Comparison of ENCODE assay signal across 1 cellular context in genomic region chr2:153478289-153479261, GRCh38.
TF ChIP-seq lines count a peak whose summit lies in the region.

Gene RPRM (minus strand): TSS chr2:153478762. CDS start chr2:153478565, 197 bp downstream.

TF ChIP-seq in HepG2, 621 proteins besides CTCF, POLR2A, EP300 and RAD21 (continued from another document and continues in another):
- TF ChIP-seq PPARG (CRISPR knock-in tag; conservative IDR thresholded peaks at IDR 0.05) (no peak), ZNF543 (CRISPR knock-in tag; IDR thresholded peaks at IDR 0.05) (peak; percentile 79; the same call in 1 of the 2 replicates), TOE1 (CRISPR knock-in tag; IDR thresholded peaks at IDR 0.05) (no peak), TBP (CRISPR knock-in tag; IDR thresholded peaks at IDR 0.05) (no peak), REST (IDR thresholded peaks at IDR 0.05; ENCODE audit: borderline replicate concordance in 1 of 2, low read depth in 1 of 2, low read length in 2 of 2) (no peak), RFX5 (IDR thresholded peaks at IDR 0.05; ENCODE audit: low read depth, low read length) (no peak), CENPBD1 (CRISPR knock-in tag; IDR thresholded peaks at IDR 0.05; ENCODE audit: borderline replicate concordance, low read depth) (no peak), ZNF644 (CRISPR knock-in tag; IDR thresholded peaks at IDR 0.05; ENCODE audit: low read depth) (no peak), ZBTB8A (CRISPR knock-in tag; IDR thresholded peaks at IDR 0.05; ENCODE audit: borderline replicate concordance, low read depth) (no peak), TFDP1 (CRISPR knock-in tag; IDR thresholded peaks at IDR 0.05; ENCODE audit: borderline replicate concordance) (0 out of 2 replicates have a peak, but pooled peaks have one; percentile 42), ZNF333 (CRISPR knock-in tag; IDR thresholded peaks at IDR 0.05; ENCODE audit: borderline replicate concordance) (peak; percentile 92), MIER2 (CRISPR knock-in tag; IDR thresholded peaks at IDR 0.05) (no peak), KLF9 (CRISPR knock-in tag; IDR thresholded peaks at IDR 0.05; ENCODE audit: low read depth) (no peak), SRF (IDR thresholded peaks at IDR 0.05; ENCODE audit: low read depth, low read length) (no peak), CBX5 (CRISPR knock-in tag; IDR thresholded peaks at IDR 0.05; ENCODE audit: borderline replicate concordance) (no peak), HOXD1 (CRISPR knock-in tag; IDR thresholded peaks at IDR 0.05) (0 out of 2 replicates have a peak, but pooled peaks have one; percentile 48), GMEB1 (CRISPR knock-in tag; IDR thresholded peaks at IDR 0.05; ENCODE audit: borderline replicate concordance) (no peak), TERF1 (CRISPR knock-in tag; IDR thresholded peaks at IDR 0.05) (peak; percentile 41; the same call in 1 of the 2 replicates), ZNF205 (CRISPR knock-in tag; IDR thresholded peaks at IDR 0.05) (no peak), SALL2 (CRISPR knock-in tag; IDR thresholded peaks at IDR 0.05) (peak; percentile 72), ZNF251 (CRISPR knock-in tag; IDR thresholded peaks at IDR 0.05) (no peak), ZNF605 (CRISPR knock-in tag; IDR thresholded peaks at IDR 0.05) (no peak), NR0B2 (CRISPR knock-in tag; IDR thresholded peaks at IDR 0.05) (peak; percentile 48; the same call in 1 of the 2 replicates), ZSCAN20 (CRISPR knock-in tag; IDR thresholded peaks at IDR 0.05; ENCODE audit: borderline replicate concordance) (0 out of 2 replicates have a peak, but pooled peaks have one; percentile 28), DDIT3 (CRISPR knock-in tag; IDR thresholded peaks at IDR 0.05) (no peak), ZNF569 (CRISPR knock-in tag; IDR thresholded peaks at IDR 0.05; ENCODE audit: borderline replicate concordance) (no peak), ZNF446 (CRISPR knock-in tag; IDR thresholded peaks at IDR 0.05) (0 out of 2 replicates have a peak, but pooled peaks have one; percentile 26), ZNF619 (CRISPR knock-in tag; IDR thresholded peaks at IDR 0.05) (no peak), HNRNPL (IDR thresholded peaks at IDR 0.05; ENCODE audit: low read depth, low read length) (no peak), TCF12 (IDR thresholded peaks at IDR 0.05) (no peak), TCF12 (CRISPR knock-in tag; IDR thresholded peaks at IDR 0.05) (peak; percentile 86; the same call in 1 of the 2 replicates), ZBTB33 (CRISPR knock-in tag; IDR thresholded peaks at IDR 0.05) (peak; percentile 81), ZNF678 (CRISPR knock-in tag; IDR thresholded peaks at IDR 0.05) (no peak), HOXA3 (CRISPR knock-in tag; IDR thresholded peaks at IDR 0.05) (no peak; the same call in 1 of the 2 replicates), ZNF891 (CRISPR knock-in tag; IDR thresholded peaks at IDR 0.05) (no peak), CREB1 (IDR thresholded peaks at IDR 0.05) (no peak), CREB1 (CRISPR knock-in tag; IDR thresholded peaks at IDR 0.05) (no peak)
- TF ChIP-seq, protein P1, sequence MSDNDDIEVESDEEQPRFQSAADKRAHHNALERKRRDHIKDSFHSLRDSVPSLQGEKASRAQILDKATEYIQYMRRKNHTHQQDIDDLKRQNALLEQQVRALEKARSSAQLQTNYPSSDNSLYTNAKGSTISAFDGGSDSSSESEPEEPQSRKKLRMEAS (IDR thresholded peaks at IDR 0.05) = peak; percentile 56; the same call in 1 of the 2 replicates
- TF ChIP-seq, protein P2, sequence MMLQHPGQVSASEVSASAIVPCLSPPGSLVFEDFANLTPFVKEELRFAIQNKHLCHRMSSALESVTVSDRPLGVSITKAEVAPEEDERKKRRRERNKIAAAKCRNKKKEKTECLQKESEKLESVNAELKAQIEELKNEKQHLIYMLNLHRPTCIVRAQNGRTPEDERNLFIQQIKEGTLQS (CRISPR knock-in tag; IDR thresholded peaks at IDR 0.05) = no peak
- TF ChIP-seq, protein P3, sequence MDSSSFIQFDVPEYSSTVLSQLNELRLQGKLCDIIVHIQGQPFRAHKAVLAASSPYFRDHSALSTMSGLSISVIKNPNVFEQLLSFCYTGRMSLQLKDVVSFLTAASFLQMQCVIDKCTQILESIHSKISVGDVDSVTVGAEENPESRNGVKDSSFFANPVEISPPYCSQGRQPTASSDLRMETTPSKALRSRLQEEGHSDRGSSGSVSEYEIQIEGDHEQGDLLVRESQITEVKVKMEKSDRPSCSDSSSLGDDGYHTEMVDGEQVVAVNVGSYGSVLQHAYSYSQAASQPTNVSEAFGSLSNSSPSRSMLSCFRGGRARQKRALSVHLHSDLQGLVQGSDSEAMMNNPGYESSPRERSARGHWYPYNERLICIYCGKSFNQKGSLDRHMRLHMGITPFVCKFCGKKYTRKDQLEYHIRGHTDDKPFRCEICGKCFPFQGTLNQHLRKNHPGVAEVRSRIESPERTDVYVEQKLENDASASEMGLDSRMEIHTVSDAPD (CRISPR knock-in tag; IDR thresholded peaks at IDR 0.05) = no peak
- TF ChIP-seq, protein P4, sequence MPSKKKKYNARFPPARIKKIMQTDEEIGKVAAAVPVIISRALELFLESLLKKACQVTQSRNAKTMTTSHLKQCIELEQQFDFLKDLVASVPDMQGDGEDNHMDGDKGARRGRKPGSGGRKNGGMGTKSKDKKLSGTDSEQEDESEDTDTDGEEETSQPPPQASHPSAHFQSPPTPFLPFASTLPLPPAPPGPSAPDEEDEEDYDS (CRISPR knock-in tag; IDR thresholded peaks at IDR 0.05) = no peak
- TF ChIP-seq, protein P5, sequence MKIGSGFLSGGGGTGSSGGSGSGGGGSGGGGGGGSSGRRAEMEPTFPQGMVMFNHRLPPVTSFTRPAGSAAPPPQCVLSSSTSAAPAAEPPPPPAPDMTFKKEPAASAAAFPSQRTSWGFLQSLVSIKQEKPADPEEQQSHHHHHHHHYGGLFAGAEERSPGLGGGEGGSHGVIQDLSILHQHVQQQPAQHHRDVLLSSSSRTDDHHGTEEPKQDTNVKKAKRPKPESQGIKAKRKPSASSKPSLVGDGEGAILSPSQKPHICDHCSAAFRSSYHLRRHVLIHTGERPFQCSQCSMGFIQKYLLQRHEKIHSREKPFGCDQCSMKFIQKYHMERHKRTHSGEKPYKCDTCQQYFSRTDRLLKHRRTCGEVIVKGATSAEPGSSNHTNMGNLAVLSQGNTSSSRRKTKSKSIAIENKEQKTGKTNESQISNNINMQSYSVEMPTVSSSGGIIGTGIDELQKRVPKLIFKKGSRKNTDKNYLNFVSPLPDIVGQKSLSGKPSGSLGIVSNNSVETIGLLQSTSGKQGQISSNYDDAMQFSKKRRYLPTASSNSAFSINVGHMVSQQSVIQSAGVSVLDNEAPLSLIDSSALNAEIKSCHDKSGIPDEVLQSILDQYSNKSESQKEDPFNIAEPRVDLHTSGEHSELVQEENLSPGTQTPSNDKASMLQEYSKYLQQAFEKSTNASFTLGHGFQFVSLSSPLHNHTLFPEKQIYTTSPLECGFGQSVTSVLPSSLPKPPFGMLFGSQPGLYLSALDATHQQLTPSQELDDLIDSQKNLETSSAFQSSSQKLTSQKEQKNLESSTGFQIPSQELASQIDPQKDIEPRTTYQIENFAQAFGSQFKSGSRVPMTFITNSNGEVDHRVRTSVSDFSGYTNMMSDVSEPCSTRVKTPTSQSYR (CRISPR knock-in tag; IDR thresholded peaks at IDR 0.05; ENCODE audit: borderline replicate concordance) = no peak
